In the genomic region with DNA sequence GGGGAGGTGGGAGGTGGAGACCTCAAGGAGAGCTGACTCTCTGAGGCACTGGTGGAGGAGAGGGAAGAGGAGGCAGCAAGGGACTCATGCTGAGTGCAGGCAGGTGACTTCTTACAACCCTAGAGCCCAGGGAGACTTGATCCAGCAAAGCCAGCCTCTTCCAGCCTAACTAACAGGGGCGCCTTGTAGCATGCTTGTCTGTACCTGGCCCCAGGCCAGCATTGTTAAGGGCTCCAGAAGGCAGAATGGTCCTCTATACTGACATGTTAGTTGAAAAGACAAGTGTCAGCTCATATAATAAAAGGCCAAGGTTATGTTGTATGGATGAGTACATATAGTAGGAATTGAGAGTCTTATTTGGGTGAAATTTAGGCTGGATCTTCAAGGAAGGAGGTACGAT, we compare ENCODE assay signal across 35 cellular contexts.
"Had no signal": no experiment of that assay in that cellular context is flagged by ENCODE, and none has a peak within 500 bp of the region (broad histone marks: within the 10 kb centered on the region; RNA-seq: fewer than 3 reads in every experiment).

No MANE protein-coding gene starts in this region.

- H3K27ac Mint-ChIP-seq: activated B cell treated with CpG ODN at 0.5 μM for 24 hours; activated CD4-positive, alpha-beta memory T cell treated with anti-CD3 and anti-CD28 coated beads, Interleukin-2, amount 10 ng/mL, durations not matched to agents 7 days and 5 days; activated CD8-positive, alpha-beta memory T cell treated with anti-CD3 and anti-CD28 coated beads, Interleukin-2, amount 10 ng/mL, durations not matched to agents 7 days and 5 days; activated naive CD8-positive, alpha-beta T cell treated with anti-CD3 and anti-CD28 coated beads for 36 hours; activated T-cell treated with anti-CD3 and anti-CD28 coated beads, Interleukin-2, amount 50 U/mL, for 72 hours; activated T-helper 17 cell treated with anti-CD3 and anti-CD28 coated beads, Interleukin-2, amount 50 U/mL, for 72 hours had no signal

- H3K27me3 ChIP-seq: brain microvascular endothelial cell had no signal

- H3K9me3 Mint-ChIP-seq: activated B cell treated with CpG ODN at 0.5 μM for 24 hours; activated CD4-positive, alpha-beta memory T cell treated with anti-CD3 and anti-CD28 coated beads, Interleukin-2, amount 10 ng/mL, durations not matched to agents 7 days and 5 days; activated naive CD8-positive, alpha-beta T cell treated with anti-CD3 and anti-CD28 coated beads for 36 hours; activated T-cell treated with anti-CD3 and anti-CD28 coated beads, Interleukin-2, amount 50 U/mL, for 72 hours; activated T-helper 17 cell treated with anti-CD3 and anti-CD28 coated beads, Interleukin-2, amount 50 U/mL, for 72 hours had no signal

- H3K27me3 Mint-ChIP-seq: activated B cell treated with CpG ODN at 0.5 μM for 24 hours; activated naive CD8-positive, alpha-beta T cell treated with anti-CD3 and anti-CD28 coated beads for 36 hours; activated T-helper 17 cell treated with anti-CD3 and anti-CD28 coated beads, Interleukin-2, amount 50 U/mL, for 72 hours had no signal

- H3K27ac ChIP-seq: brain microvascular endothelial cell, VCaP had no signal

- H3K4me3 Mint-ChIP-seq: activated B cell treated with CpG ODN at 0.5 μM for 24 hours; activated CD4-positive, alpha-beta memory T cell treated with anti-CD3 and anti-CD28 coated beads, Interleukin-2, amount 10 ng/mL, durations not matched to agents 7 days and 5 days; activated CD8-positive, alpha-beta memory T cell treated with anti-CD3 and anti-CD28 coated beads, Interleukin-2, amount 10 ng/mL, durations not matched to agents 7 days and 5 days; activated naive CD8-positive, alpha-beta T cell treated with anti-CD3 and anti-CD28 coated beads for 36 hours; activated T-cell treated with anti-CD3 and anti-CD28 coated beads, Interleukin-2, amount 50 U/mL, for 72 hours; activated T-helper 17 cell treated with anti-CD3 and anti-CD28 coated beads, Interleukin-2, amount 50 U/mL, for 72 hours had no signal

- H3K36me3 Mint-ChIP-seq: activated naive CD8-positive, alpha-beta T cell treated with anti-CD3 and anti-CD28 coated beads for 36 hours had no signal

- H3K4me1 Mint-ChIP-seq: activated B cell treated with CpG ODN at 0.5 μM for 24 hours; activated naive CD8-positive, alpha-beta T cell treated with anti-CD3 and anti-CD28 coated beads for 36 hours; activated T-helper 17 cell treated with anti-CD3 and anti-CD28 coated beads, Interleukin-2, amount 50 U/mL, for 72 hours had no signal

- ATAC-seq: activated CD8-positive, alpha-beta memory T cell treated with anti-CD3 and anti-CD28 coated beads, Interleukin-2, amount 10 ng/mL, durations not matched to agents 7 days and 5 days; activated T-cell treated with anti-CD3 and anti-CD28 coated beads, Interleukin-2, amount 50 U/mL, for 72 hours; activated T-helper 17 cell treated with anti-CD3 and anti-CD28 coated beads, Interleukin-2, amount 50 U/mL, for 72 hours had no signal

- DNase-seq: activated B cell treated with CpG ODN at 0.5 μM for 24 hours; activated CD4-positive, alpha-beta memory T cell treated with anti-CD3 and anti-CD28 coated beads, Interleukin-2, amount 10 ng/mL, durations not matched to agents 7 days and 5 days; activated CD4-positive, alpha-beta T cell treated with anti-CD3 and anti-CD28 coated beads for 1 hour; activated CD4-positive, alpha-beta T cell treated with anti-CD3 and anti-CD28 coated beads for 48 hours; activated CD8-positive, alpha-beta memory T cell treated with anti-CD3 and anti-CD28 coated beads for 24 hours; activated CD8-positive, alpha-beta memory T cell treated with anti-CD3 and anti-CD28 coated beads, Interleukin-2, amount 10 ng/mL, durations not matched to agents 7 days and 5 days; activated effector memory CD4-positive, alpha-beta T cell treated with anti-CD3 and anti-CD28 coated beads, Interleukin-2, amount 50 U/mL, for 16 hours; activated naive CD4-positive, alpha-beta T cell; activated naive CD4-positive, alpha-beta T cell treated with anti-CD3 and anti-CD28 coated beads, Interleukin-2, amount 50 U/mL, for 16 hours; activated naive CD8-positive, alpha-beta T cell treated with anti-CD3 and anti-CD28 coated beads for 36 hours; activated T-cell treated with anti-CD3 and anti-CD28 coated beads, Interleukin-2, amount 50 U/mL, for 1 hour; activated T-cell treated with anti-CD3 and anti-CD28 coated beads, Interleukin-2, amount 50 U/mL, for 72 hours; amniotic stem cell; aorta; brain microvascular endothelial cell; central memory CD4-positive, alpha-beta T cell; Karpas-422; KBM-7; NCI-H1105 treated with DMSO at 0.1 percent for 48 hours; NCI-H1436; NCI-H1694; NCI-H1930; NCI-H2107; NCI-H226; NCI-H446 treated with DMSO at 0.1 percent for 48 hours; NCI-H524; NCI-H69; OCI-M1; Right ventricle myocardium superior; SW 1271; T-helper 1 cell; T-helper 2 cell; T-helper 9 cell had no signal

- H3K36me3 ChIP-seq: brain microvascular endothelial cell had no signal
